Comparison of ENCODE assay signal across 12 cellular contexts in genomic region chr9:130766904-130767262, GRCh38.
DNase-seq lines count a peak whose midpoint lies in the region; ATAC-seq lines count a peak whose summit lies in the region.
"Had no signal": no experiment of that assay in that cellular context is flagged by ENCODE, and none has a peak within 500 bp of the region (broad histone marks: within the 10 kb centered on the region; RNA-seq: fewer than 3 reads in every experiment).

No MANE protein-coding gene starts in this region.

- no peaks in the 10 kb centered on the region for H3K9me3 Mint-ChIP-seq in activated naive CD4-positive, alpha-beta T cell treated with anti-CD3 and anti-CD28 coated beads for 36 hours

- no peaks in the 10 kb centered on the region for H4K20me1 ChIP-seq in GM23248 (ENCODE audit: insufficient read depth)

- intact Hi-C loops in activated naive CD4-positive, alpha-beta T cell treated with anti-CD3 and anti-CD28 coated beads for 36 hours (cut with micrococcal nuclease): no loop called here

- H3K4me3 ChIP-seq in GM23248 (no peak overlapping the region), iPS-15b (ENCODE audit: low read depth, low read length) (no peak overlapping the region), rectal smooth muscle tissue (ENCODE audit: low read length) (no peak overlapping the region)

- no peaks in the 10 kb centered on the region for H3K9me2 ChIP-seq in GM23248 (ENCODE audit: insufficient read depth)

- H3K27ac ChIP-seq in GM23248 (no peak overlapping the region), rectal smooth muscle tissue (ENCODE audit: low read depth, low read length) (peak overlapping the region; percentile 11)

- peaks cover 11% of the 10 kb centered on the region; the same call in 1 of the 2 replicates for H3F3A ChIP-seq in GM23248 (ENCODE audit: insufficient read depth)

- CTCF ChIA-PET in activated naive CD4-positive, alpha-beta T cell treated with anti-CD3 and anti-CD28 coated beads for 36 hours (lab: Charles Lee): interaction anchor here (0.6 to 1.0 kb wide), 2 partner anchors 16 to 65 kb away, joined by 3 to 4 read pairs; no protein-coding TSS in a partner anchor

- ATAC-seq in T-helper 17 cell (no peak), GM19397 (IDR thresholded peaks at IDR 0.05; ENCODE audit: unreplicated experiment) (no peak), HG03039 (IDR thresholded peaks at IDR 0.05; ENCODE audit: unreplicated experiment) (no peak)

- H3K27me3 ChIP-seq in GM23248 (replicated peaks; ENCODE audit: insufficient read depth): no peaks in the 10 kb centered on the region
- H3K27me3 ChIP-seq in iPS-15b (ENCODE audit: control insufficient read depth, insufficient read depth, low read length): no peaks in the 10 kb centered on the region
- no peaks in the 10 kb centered on the region for H3K27me3 ChIP-seq in rectal smooth muscle tissue (ENCODE audit: control insufficient read depth, insufficient read depth, low read length)

- H3K4me2 ChIP-seq in GM23248 (ENCODE audit: unreplicated experiment): no peak overlapping the region

- no peak for DNase-seq in GM23248
- DNase-seq in T-helper 17 cell: no peak
- DNase-seq in stimulated activated naive CD4-positive, alpha-beta T cell (lab: John Stamatoyannopoulos, UW): no peak
- DNase-seq in activated naive CD4-positive, alpha-beta T cell treated with anti-CD3 and anti-CD28 coated beads for 36 hours: no peak
- DNase-seq: activated T-cell treated with anti-CD3 and anti-CD28 coated beads for 4 hours; DND-41; NCI-H82; stimulated activated CD4-positive, alpha-beta T cell treated with anti-CD3 and anti-CD28 coated beads, Interleukin-4, amount 100 ng/mL, for 4 hours had no signal

- in situ Hi-C loops in GM23248 (cut with MboI): no loop called here

- peaks cover 98% of the 10 kb centered on the region for H3K79me2 ChIP-seq in GM23248 (ENCODE audit: insufficient read depth)

- 28 to 30% methylated on average over 4 of the region's 4 CpGs for WGBS in GM23248 (ENCODE audit: low coverage in 1 of 2, low lambda C conversion rate in 2 of 2, missing lambda C conversion rate in 2 of 2), 2 experiments

- peak overlapping the region; percentile 89 for H3K27ac Mint-ChIP-seq in T-helper 17 cell
- H3K27ac Mint-ChIP-seq in activated naive CD4-positive, alpha-beta T cell treated with anti-CD3 and anti-CD28 coated beads for 36 hours: no peak overlapping the region

- peaks cover 43% of the 10 kb centered on the region for H3K4me1 Mint-ChIP-seq in T-helper 17 cell
- H3K4me1 Mint-ChIP-seq in activated naive CD4-positive, alpha-beta T cell treated with anti-CD3 and anti-CD28 coated beads for 36 hours (ENCODE audit: low read depth): peaks cover 40% of the 10 kb centered on the region

- H3K27me3 Mint-ChIP-seq in T-helper 17 cell: no peaks in the 10 kb centered on the region
- H3K27me3 Mint-ChIP-seq in activated naive CD4-positive, alpha-beta T cell treated with anti-CD3 and anti-CD28 coated beads for 36 hours (ENCODE audit: low read depth): no peaks in the 10 kb centered on the region

- no peak overlapping the region; the same call in 1 of the 2 replicates for H2AFZ ChIP-seq in GM23248

- H3K4me3 Mint-ChIP-seq in T-helper 17 cell: no peak overlapping the region
- H3K4me3 Mint-ChIP-seq in activated naive CD4-positive, alpha-beta T cell treated with anti-CD3 and anti-CD28 coated beads for 36 hours: no peak overlapping the region

- H3K9me3 ChIP-seq in GM23248 (ENCODE audit: low read depth) (no peaks in the 10 kb centered on the region), T-helper 17 cell (ENCODE audit: control insufficient read depth, low read length, poor library complexity, severe bottlenecking) (no peaks in the 10 kb centered on the region), iPS-15b (ENCODE audit: control insufficient read depth, insufficient read depth, low read length) (no peaks in the 10 kb centered on the region)

- H3K36me3 ChIP-seq in GM23248 (ENCODE audit: low read depth) (no peaks in the 10 kb centered on the region), iPS-15b (ENCODE audit: control insufficient read depth, insufficient read depth, low read length) (no peaks in the 10 kb centered on the region), rectal smooth muscle tissue (ENCODE audit: control insufficient read depth, insufficient read depth, low read length) (no peaks in the 10 kb centered on the region)

- H3K9ac ChIP-seq in GM23248: 0 out of 2 replicates have a peak overlapping the region, but pooled peaks have one; percentile 16
- peak overlapping the region; percentile 6 for H3K9ac ChIP-seq in iPS-15b (ENCODE audit: low read depth, low read length)
- no peak overlapping the region for H3K9ac ChIP-seq in rectal smooth muscle tissue (ENCODE audit: low read length)

- no peaks in the 10 kb centered on the region for H3K36me3 Mint-ChIP-seq in T-helper 17 cell (ENCODE audit: low read depth)
- no peaks in the 10 kb centered on the region for H3K36me3 Mint-ChIP-seq in activated naive CD4-positive, alpha-beta T cell treated with anti-CD3 and anti-CD28 coated beads for 36 hours (ENCODE audit: low read depth)

- peaks cover 39% of the 10 kb centered on the region for H3K4me1 ChIP-seq in GM23248 (ENCODE audit: insufficient read depth)
- peaks cover 15% of the 10 kb centered on the region for H3K4me1 ChIP-seq in iPS-15b (ENCODE audit: control insufficient read depth, insufficient read depth, low read length)
- H3K4me1 ChIP-seq in rectal smooth muscle tissue (ENCODE audit: control insufficient read depth, insufficient read depth, low read length): peaks cover 15% of the 10 kb centered on the region
